In the genomic region with DNA sequence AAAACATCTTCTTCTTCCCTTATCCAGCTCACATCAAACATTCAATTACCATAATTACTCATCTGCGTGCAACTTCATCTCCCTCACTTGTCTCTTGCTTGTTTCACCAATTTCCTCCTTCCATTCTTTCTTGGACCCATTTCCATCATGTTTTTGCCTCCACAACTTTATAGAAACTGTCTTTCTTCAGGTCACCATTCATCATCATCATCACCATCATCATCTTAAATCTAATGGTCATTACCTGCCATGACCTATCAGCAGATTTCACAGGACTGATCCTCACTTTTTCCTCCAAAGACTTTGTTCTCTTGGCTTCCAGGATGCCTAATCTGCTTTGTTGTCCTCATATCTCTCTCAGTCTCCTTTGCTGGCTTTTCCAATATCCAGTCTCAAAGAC, we compare ENCODE assay signal across 8 cellular contexts.
"Had no signal": no experiment of that assay in that cellular context is flagged by ENCODE, and none has a peak within 500 bp of the region (broad histone marks: within the 10 kb centered on the region; RNA-seq: fewer than 3 reads in every experiment).

No MANE protein-coding gene starts in this region.

- H3K4me3 ChIP-seq: GM12878 had no signal

- ATAC-seq: GM12878 had no signal

- FAIRE-seq: G401.6, GM12878, GM12891, GM12892, GM18507, GM19239 had no signal

- DNase-seq: GDM1, GF-D8 had no signal
